33 cellular contexts compared by ENCODE assay signal in the genomic region with DNA sequence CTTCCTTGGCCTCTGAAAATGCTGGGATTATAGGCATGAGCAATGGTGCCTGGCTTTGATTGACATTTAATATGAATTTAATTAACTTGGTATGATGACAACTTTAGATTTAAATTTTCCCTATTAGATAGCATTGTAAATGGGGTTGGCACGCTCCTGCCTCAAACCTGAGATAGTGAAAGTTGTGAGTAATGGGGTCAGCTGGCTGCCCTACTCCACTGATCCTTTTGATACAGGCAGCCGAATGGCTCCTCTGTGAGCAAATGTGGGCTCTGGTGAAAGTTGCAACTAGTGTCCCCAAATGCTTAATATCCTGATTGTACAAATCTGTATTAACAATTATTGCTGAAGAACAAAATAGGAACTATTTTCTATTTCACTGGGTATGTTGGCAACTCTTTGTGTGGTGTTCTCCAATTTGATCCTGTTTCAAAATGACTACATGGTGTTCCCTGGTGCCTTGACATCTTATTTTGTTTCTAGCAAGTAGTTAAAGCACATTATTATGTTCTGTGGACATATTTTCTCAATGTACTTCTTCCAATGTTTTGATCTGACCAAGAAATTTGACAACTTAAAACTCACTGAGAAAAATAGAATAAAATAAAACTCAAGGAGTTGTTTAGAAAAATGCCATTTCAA.
"Had no signal": no experiment of that assay in that cellular context is flagged by ENCODE, and none has a peak within 500 bp of the region (broad histone marks: within the 10 kb centered on the region; RNA-seq: fewer than 3 reads in every experiment).

No MANE protein-coding gene starts in this region.

- DNase-seq: activated CD4-positive, alpha-beta T cell treated with anti-CD3 and anti-CD28 coated beads for 36 hours; activated CD4-positive, alpha-beta T cell treated with anti-CD3 and anti-CD28 coated beads, Interleukin-2, amount 10 ng/mL, durations not matched to agents 7 days and 5 days; activated CD4-positive, alpha-beta T cell treated with anti-CD3 and anti-CD28 coated beads, Interleukin-2, amount 50 U/mL, for 48 hours; activated CD8-positive, alpha-beta memory T cell treated with anti-CD3 and anti-CD28 coated beads, Interleukin-2, amount 50 U/mL, for 4 hours; activated CD8-positive, alpha-beta T cell treated with anti-CD3 and anti-CD28 coated beads, Interleukin-2, amount 10 ng/mL, durations not matched to agents 7 days and 5 days; activated effector memory CD4-positive, alpha-beta T cell treated with anti-CD3 and anti-CD28 coated beads, Interleukin-2, amount 50 U/mL, for 16 hours; activated naive CD4-positive, alpha-beta T cell; activated naive CD4-positive, alpha-beta T cell treated with anti-CD3 and anti-CD28 coated beads, Interleukin-2, amount 50 U/mL, for 16 hours; activated naive CD8-positive, alpha-beta T cell treated with anti-CD3 and anti-CD28 coated beads for 36 hours; activated T-cell treated with anti-CD3 and anti-CD28 coated beads for 4 hours; activated T-cell treated with anti-CD3 and anti-CD28 coated beads, Interleukin-2, amount 50 U/mL, for 4 hours; body of pancreas; NCI-H1092 treated with DMSO at 0.1 percent for 48 hours; NCI-H1417 treated with DMSO at 0.1 percent for 48 hours; NCI-H187 treated with DMSO at 0.1 percent for 48 hours; NCI-H2081; NCI-H226; NCI-H446 treated with DMSO at 0.1 percent for 48 hours; NCI-H524; NCI-H69; NK-92 treated with Interleukin-12 subunit alpha and Interleukin-12 subunit beta, amount 100 ng/mL, for 24 hours; PC-3; Peyer's patch; RPMI8226; SHP77 treated with DMSO at 0.1 percent for 48 hours; SK-N-SH had no signal

- H3K4me1 ChIP-seq: body of pancreas, breast epithelium, Peyer's patch, SJSA1 had no signal

- H3K27me3 ChIP-seq: body of pancreas, breast epithelium, Peyer's patch, SJSA1 had no signal

- H3K36me3 ChIP-seq: breast epithelium, Peyer's patch had no signal

- ATAC-seq: activated CD4-positive, alpha-beta T cell treated with anti-CD3 and anti-CD28 coated beads for 36 hours; activated CD4-positive, CD25-positive, alpha-beta regulatory T cell treated with anti-CD3 and anti-CD28 coated beads, Interleukin-2, amount 50 U/mL, for 24 hours; activated CD8-positive, alpha-beta T cell treated with anti-CD3 and anti-CD28 coated beads, Interleukin-2, amount 10 ng/mL, durations not matched to agents 7 days and 5 days; activated T-cell treated with anti-CD3 and anti-CD28 coated beads, Interleukin-2, amount 50 U/mL, for 4 hours; body of pancreas; K562; PC-3; WTC11 had no signal

- H3K4me2 ChIP-seq: SK-N-SH had no signal

- H3K4me1 Mint-ChIP-seq: activated CD4-positive, alpha-beta T cell treated with anti-CD3 and anti-CD28 coated beads for 36 hours; activated CD4-positive, alpha-beta T cell treated with anti-CD3 and anti-CD28 coated beads, Interleukin-2, amount 10 ng/mL, durations not matched to agents 7 days and 5 days; activated naive CD8-positive, alpha-beta T cell treated with anti-CD3 and anti-CD28 coated beads for 36 hours; WTC11 had no signal

- H3K9me3 ChIP-seq: body of pancreas, breast epithelium, Peyer's patch, SJSA1, SK-N-SH had no signal

- H3K4me3 Mint-ChIP-seq: activated CD4-positive, alpha-beta T cell treated with anti-CD3 and anti-CD28 coated beads for 36 hours; activated CD4-positive, alpha-beta T cell treated with anti-CD3 and anti-CD28 coated beads, Interleukin-2, amount 10 ng/mL, durations not matched to agents 7 days and 5 days; activated CD8-positive, alpha-beta T cell treated with anti-CD3 and anti-CD28 coated beads, Interleukin-2, amount 10 ng/mL, durations not matched to agents 7 days and 5 days; activated naive CD8-positive, alpha-beta T cell treated with anti-CD3 and anti-CD28 coated beads for 36 hours; activated T-cell treated with anti-CD3 and anti-CD28 coated beads, Interleukin-2, amount 50 U/mL, for 4 hours; T-helper 1 cell treated with Interleukin-12 subunit alpha and Interleukin-12 subunit beta and Interleukin-4 antibody, amounts not matched to agents 30 μg/mL and 1 μg/mL, for 36 hours; T-helper 2 cell treated with Interferon-gamma antibody and Interleukin-4, amounts not matched to agents 5 μg/mL and 100 μg/mL, for 36 hours; WTC11 had no signal

- H3K4me3 ChIP-seq: body of pancreas, breast epithelium, K562, Peyer's patch, SJSA1 had no signal

- H3K27ac ChIP-seq: body of pancreas, breast epithelium, Peyer's patch, SJSA1 had no signal

- H3K36me3 Mint-ChIP-seq: activated naive CD8-positive, alpha-beta T cell treated with anti-CD3 and anti-CD28 coated beads for 36 hours; WTC11 had no signal

- H3K9me3 Mint-ChIP-seq: activated CD4-positive, alpha-beta T cell treated with anti-CD3 and anti-CD28 coated beads, Interleukin-2, amount 10 ng/mL, durations not matched to agents 7 days and 5 days; activated naive CD8-positive, alpha-beta T cell treated with anti-CD3 and anti-CD28 coated beads for 36 hours; activated T-cell treated with anti-CD3 and anti-CD28 coated beads, Interleukin-2, amount 50 U/mL, for 4 hours; T-helper 1 cell treated with Interleukin-12 subunit alpha and Interleukin-12 subunit beta and Interleukin-4 antibody, amounts not matched to agents 30 μg/mL and 1 μg/mL, for 36 hours; T-helper 2 cell treated with Interferon-gamma antibody and Interleukin-4, amounts not matched to agents 5 μg/mL and 100 μg/mL, for 36 hours; WTC11 had no signal

- H3K9ac ChIP-seq: SK-N-SH had no signal

- H3K27ac Mint-ChIP-seq: activated CD4-positive, alpha-beta T cell treated with anti-CD3 and anti-CD28 coated beads for 36 hours; activated CD4-positive, alpha-beta T cell treated with anti-CD3 and anti-CD28 coated beads, Interleukin-2, amount 10 ng/mL, durations not matched to agents 7 days and 5 days; activated CD8-positive, alpha-beta T cell treated with anti-CD3 and anti-CD28 coated beads, Interleukin-2, amount 10 ng/mL, durations not matched to agents 7 days and 5 days; activated naive CD8-positive, alpha-beta T cell treated with anti-CD3 and anti-CD28 coated beads for 36 hours; T-helper 1 cell treated with Interleukin-12 subunit alpha and Interleukin-12 subunit beta and Interleukin-4 antibody, amounts not matched to agents 30 μg/mL and 1 μg/mL, for 36 hours; T-helper 2 cell treated with Interferon-gamma antibody and Interleukin-4, amounts not matched to agents 5 μg/mL and 100 μg/mL, for 36 hours; WTC11 had no signal
